In the genomic region with DNA sequence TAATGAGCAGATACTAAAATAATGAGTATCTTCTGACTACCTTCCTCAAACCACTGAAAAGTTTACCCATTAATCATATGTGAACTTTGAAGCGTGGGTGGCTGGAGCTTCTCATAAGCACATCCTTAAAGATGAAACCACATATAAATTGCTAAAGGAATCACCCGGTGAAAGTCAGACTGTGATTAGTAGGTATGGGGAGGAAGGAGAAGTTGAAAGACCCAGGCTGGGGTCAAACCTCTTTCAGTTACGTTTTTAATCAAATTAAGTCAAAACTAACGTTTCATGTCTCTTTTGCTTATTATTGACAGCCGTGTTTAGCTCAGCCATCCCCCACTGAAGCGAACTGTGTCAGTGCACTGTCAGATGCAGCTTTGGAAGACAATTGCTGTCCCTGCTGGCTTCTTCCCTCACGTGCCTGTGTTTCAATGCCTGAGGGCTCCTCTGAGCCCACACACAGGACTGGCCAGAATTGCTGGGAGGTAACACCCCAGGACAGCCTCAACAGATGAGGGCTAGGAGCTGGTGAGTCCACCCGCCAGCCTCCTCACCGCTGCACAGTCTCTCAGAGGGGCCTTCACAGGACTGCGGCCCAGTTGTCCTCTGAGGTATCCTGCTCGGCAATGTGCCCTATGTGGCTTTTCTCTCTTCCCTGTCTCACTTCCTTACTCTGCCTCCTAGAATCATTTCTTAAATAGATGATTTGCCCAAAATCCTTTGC, we compare ENCODE assay signal across 9 cellular contexts. TPM values are rescaled to one million over a fixed set of nuclear protein-coding genes. Genes with fewer than 3 reads are reported as not detected.
A peak's percentile ranks its signal among the peaks of the same experiment; 100 is the strongest.
DNase-seq lines count a peak whose midpoint lies in the region; ATAC-seq and TF ChIP-seq lines count a peak whose summit lies in the region.
"Had no signal": no experiment of that assay in that cellular context is flagged by ENCODE, and none has a peak within 500 bp of the region (broad histone marks: within the 10 kb centered on the region; RNA-seq: fewer than 3 reads in every experiment).

No MANE protein-coding gene starts in this region.

- ATAC-seq in GM18511 (IDR thresholded peaks at IDR 0.05; ENCODE audit: unreplicated experiment) (peak; percentile 84), HG02571 (IDR thresholded peaks at IDR 0.05; ENCODE audit: unreplicated experiment) (peak; percentile 64), omental fat pad (ENCODE audit: low FRiP score) (peak; percentile 77)

- H3K4me1 Mint-ChIP-seq in activated naive CD4-positive, alpha-beta T cell treated with anti-CD3 and anti-CD28 coated beads, Interleukin-2, amount 50 U/mL, for 24 hours = peaks cover 42% of the 10 kb centered on the region

- no peaks in the 10 kb centered on the region for H3K9me3 Mint-ChIP-seq in activated naive CD4-positive, alpha-beta T cell treated with anti-CD3 and anti-CD28 coated beads, Interleukin-2, amount 50 U/mL, for 24 hours
- H3K9me3 Mint-ChIP-seq: naive thymus-derived CD8-positive, alpha-beta T cell had no signal

- peak overlapping the region; percentile 52 for H3K27ac Mint-ChIP-seq in activated naive CD4-positive, alpha-beta T cell treated with anti-CD3 and anti-CD28 coated beads, Interleukin-2, amount 50 U/mL, for 24 hours

- H3K4me3 Mint-ChIP-seq in activated naive CD4-positive, alpha-beta T cell treated with anti-CD3 and anti-CD28 coated beads, Interleukin-2, amount 50 U/mL, for 24 hours = peak overlapping the region; percentile 62

- peaks cover 2% of the 10 kb centered on the region for H3K36me3 Mint-ChIP-seq in activated naive CD4-positive, alpha-beta T cell treated with anti-CD3 and anti-CD28 coated beads, Interleukin-2, amount 50 U/mL, for 24 hours
- H3K36me3 Mint-ChIP-seq: naive thymus-derived CD8-positive, alpha-beta T cell had no signal

- no peaks in the 10 kb centered on the region for H3K27me3 Mint-ChIP-seq in activated naive CD4-positive, alpha-beta T cell treated with anti-CD3 and anti-CD28 coated beads, Interleukin-2, amount 50 U/mL, for 24 hours
- H3K27me3 Mint-ChIP-seq: naive thymus-derived CD8-positive, alpha-beta T cell had no signal

- no peak for TF ChIP-seq CTCF in omental fat pad (IDR thresholded peaks at IDR 0.05)

- DNase-seq in NOMO-1 (lab: John Stamatoyannopoulos, UW; ENCODE audit: unreplicated experiment in 2 of 2) (peak; percentile 51 to 80), omental fat pad (ENCODE audit: low spot score) (no peak), GOT3 (lab: John Stamatoyannopoulos, UW) (no peak), NK-92 (lab: John Stamatoyannopoulos, UW; ENCODE audit: unreplicated experiment) (no peak), NCI-H1436 (lab: John Stamatoyannopoulos, UW) (no peak)
- DNase-seq: naive thymus-derived CD8-positive, alpha-beta T cell had no signal

RNA-seq across cellular contexts. Expression of a gene that starts 29.3 kb away (rescaled TPM):
- 100 to 1,000 TPM in 1 of 4 donors, 10 to 100 TPM in 3; 71.1 to 114 (median 88.4) TPM for total RNA-seq in omental fat pad

Comparison
In these comparisons a context has a peak if more than half of its experiments do, and no peak if none do; other contexts are left out.
1. DNase-seq: peak in NOMO-1 (2 of 2); none in omental fat pad (single experiment), GOT3 (single experiment), NK-92 (single experiment) and NCI-H1436 (single experiment).
2. Peak in every context shown above with its lines, with median percentiles within 50 percentile points of each other: ATAC-seq.